Comparison of ENCODE assay signal across 19 cellular contexts in genomic region chr11:12444601-12445000, GRCh38.
A peak's percentile ranks its signal among the peaks of the same experiment; 100 is the strongest.
DNase-seq lines count a peak whose midpoint lies in the region; ATAC-seq and TF ChIP-seq lines count a peak whose summit lies in the region.
"Had no signal": no experiment of that assay in that cellular context is flagged by ENCODE, and none has a peak within 500 bp of the region (broad histone marks: within the 10 kb centered on the region; RNA-seq: fewer than 3 reads in every experiment).

No MANE protein-coding gene starts in this region.

- no peaks in the 10 kb centered on the region; the same call in 1 of the 2 replicates for H3K79me2 ChIP-seq in GM23338 (replicated peaks; ENCODE audit: insufficient read depth)

- H3K27ac ChIP-seq in GM23338 (ENCODE audit: low read depth) (no peak overlapping the region), esophagus muscularis mucosa (replicated peaks in 1 of 4) (peak overlapping the region in 3 of 4 donors; percentile 15 to 44 (median 35)), rectal smooth muscle tissue (ENCODE audit: low read depth, low read length) (peak overlapping the region; percentile 33)
- H3K27ac ChIP-seq: BLaER1 treated with 17β-estradiol and CSF1 and Interleukin-3, amounts not matched to agents 10 nM and 100 nM; C4-2B had no signal

- H4K20me1 ChIP-seq in GM23338 (replicated peaks; ENCODE audit: insufficient read depth): no peaks in the 10 kb centered on the region
- H4K20me1 ChIP-seq: BLaER1 treated with 17β-estradiol and CSF1 and Interleukin-3, amounts not matched to agents 10 nM and 100 nM had no signal

- H3K27ac Mint-ChIP-seq in GM23338: peak overlapping the region; percentile 17; the same call in 1 of the 2 replicates
- no peak overlapping the region for H3K27ac Mint-ChIP-seq in stimulated activated naive CD8-positive, alpha-beta T cell treated with anti-CD3 and anti-CD28 coated beads, Interleukin-15, amount 100 ng/mL, for 72 hours
- H3K27ac Mint-ChIP-seq: B cell; CD4-positive, alpha-beta T cell; CD8-positive, alpha-beta T cell had no signal

- no peaks in the 10 kb centered on the region for H3K9me3 ChIP-seq in esophagus muscularis mucosa
- H3K9me3 ChIP-seq: Caco-2 had no signal

- H3F3A ChIP-seq in GM23338 (replicated peaks; ENCODE audit: low read depth): no peaks in the 10 kb centered on the region

- peaks cover 8% of the 10 kb centered on the region for H3K4me1 Mint-ChIP-seq in GM23338
- H3K4me1 Mint-ChIP-seq in stimulated activated naive CD8-positive, alpha-beta T cell treated with anti-CD3 and anti-CD28 coated beads, Interleukin-15, amount 100 ng/mL, for 72 hours: no peaks in the 10 kb centered on the region
- H3K4me1 Mint-ChIP-seq: B cell had no signal

- H2AFZ ChIP-seq in GM23338: no peak overlapping the region

- H3K27me3 Mint-ChIP-seq in GM23338 (ENCODE audit: insufficient read depth, low read depth, poor library complexity): peaks cover 8% of the 10 kb centered on the region
- no peaks in the 10 kb centered on the region for H3K27me3 Mint-ChIP-seq in stimulated activated naive CD8-positive, alpha-beta T cell treated with anti-CD3 and anti-CD28 coated beads, Interleukin-15, amount 100 ng/mL, for 72 hours
- H3K27me3 Mint-ChIP-seq: B cell had no signal

- WGBS in esophagus muscularis mucosa: 66% methylated on average over 2 of the region's 2 CpGs

- no peaks in the 10 kb centered on the region for H3K9me2 ChIP-seq in GM23338 (ENCODE audit: insufficient read depth)

- no peak overlapping the region for H3K4me2 ChIP-seq in GM23338
- H3K4me2 ChIP-seq: BLaER1 treated with 17β-estradiol and CSF1 and Interleukin-3, amounts not matched to agents 10 nM and 100 nM had no signal

- no peaks in the 10 kb centered on the region; the same call in 1 of the 2 replicates for H3K36me3 ChIP-seq in GM23338 (ENCODE audit: insufficient read depth)
- H3K36me3 ChIP-seq in esophagus muscularis mucosa: peaks cover 0 to 11% (median 3%) of the 10 kb centered on the region in 4 donors
- H3K36me3 ChIP-seq in rectal smooth muscle tissue (ENCODE audit: control insufficient read depth, insufficient read depth, low read length): no peaks in the 10 kb centered on the region
- H3K36me3 ChIP-seq: BLaER1 treated with 17β-estradiol and CSF1 and Interleukin-3, amounts not matched to agents 10 nM and 100 nM had no signal

- no peak overlapping the region for H3K9ac ChIP-seq in rectal smooth muscle tissue (ENCODE audit: low read length)
- H3K9ac ChIP-seq: BLaER1 treated with 17β-estradiol and CSF1 and Interleukin-3, amounts not matched to agents 10 nM and 100 nM had no signal

- no peak overlapping the region for H3K4me3 Mint-ChIP-seq in GM23338
- H3K4me3 Mint-ChIP-seq in stimulated activated naive CD8-positive, alpha-beta T cell treated with anti-CD3 and anti-CD28 coated beads, Interleukin-15, amount 100 ng/mL, for 72 hours: no peak overlapping the region
- H3K4me3 Mint-ChIP-seq: B cell; CD4-positive, alpha-beta T cell; CD8-positive, alpha-beta T cell had no signal

- peaks cover 14% of the 10 kb centered on the region for H3K9me3 Mint-ChIP-seq in GM23338
- peaks cover 0 to 8% of the 10 kb centered on the region in 2 donors for H3K9me3 Mint-ChIP-seq in stimulated activated naive CD8-positive, alpha-beta T cell treated with anti-CD3 and anti-CD28 coated beads, Interleukin-15, amount 100 ng/mL, for 72 hours
- H3K9me3 Mint-ChIP-seq: CD4-positive, alpha-beta T cell; CD8-positive, alpha-beta T cell had no signal

- DNase-seq in GM23338 (ENCODE audit: low spot score): no peak
- no peak for DNase-seq in esophagus muscularis mucosa (ENCODE audit: extremely low spot score)
- no peak for DNase-seq in NCI-H774 (lab: John Stamatoyannopoulos, UW)
- DNase-seq in stimulated activated naive CD8-positive, alpha-beta T cell treated with anti-CD3 and anti-CD28 coated beads, Interleukin-15, amount 100 ng/mL, for 72 hours: no peak
- DNase-seq in GM19238 (ENCODE audit: insufficient read length, low spot score): no peak
- DNase-seq: 8988T; ACHN; AML-193; Caco-2; Calu3; CD4-positive, alpha-beta T cell; CD8-positive, alpha-beta T cell; DMS79 treated with DMSO at 0.1 percent for 48 hours; GF-D8 had no signal

- peaks cover 19% of the 10 kb centered on the region for H3K36me3 Mint-ChIP-seq in GM23338 (ENCODE audit: low read depth)
- H3K36me3 Mint-ChIP-seq: CD8-positive, alpha-beta T cell had no signal

- no peak for TF ChIP-seq CTCF in GM23338 (conservative IDR thresholded peaks at IDR 0.05; ENCODE audit: low read depth in 2 of 2)
- no peak for TF ChIP-seq CTCF in esophagus muscularis mucosa (IDR thresholded peaks at IDR 0.05)

- no peak for TF ChIP-seq POLR2A in esophagus muscularis mucosa (IDR thresholded peaks at IDR 0.05; ENCODE audit: low read depth)

- H3K4me1 ChIP-seq in GM23338 (ENCODE audit: insufficient read depth) (peaks cover 5% of the 10 kb centered on the region; the same call in 1 of the 2 replicates), esophagus muscularis mucosa (peaks cover 29 to 72% (median 56%) of the 10 kb centered on the region in 4 donors), rectal smooth muscle tissue (ENCODE audit: control insufficient read depth, insufficient read depth, low read length) (no peaks in the 10 kb centered on the region)

- no peak for TF ChIP-seq EP300 in esophagus muscularis mucosa (IDR thresholded peaks at IDR 0.05)

- intact Hi-C loops in esophagus muscularis mucosa (cut with DNase I): no loop called here

- H3K27me3 ChIP-seq in GM23338 (ENCODE audit: insufficient read depth) (no peaks in the 10 kb centered on the region), esophagus muscularis mucosa (no peaks in the 10 kb centered on the region), rectal smooth muscle tissue (ENCODE audit: control insufficient read depth, insufficient read depth, low read length) (no peaks in the 10 kb centered on the region)
- H3K27me3 ChIP-seq: BLaER1 treated with 17β-estradiol and CSF1 and Interleukin-3, amounts not matched to agents 10 nM and 100 nM had no signal

- H3K4me3 ChIP-seq in GM23338: no peak overlapping the region
- no peak overlapping the region for H3K4me3 ChIP-seq in esophagus muscularis mucosa
- H3K4me3 ChIP-seq in rectal smooth muscle tissue (ENCODE audit: low read length): no peak overlapping the region
- H3K4me3 ChIP-seq: BLaER1 treated with 17β-estradiol and CSF1 and Interleukin-3, amounts not matched to agents 10 nM and 100 nM had no signal

- ATAC-seq in GM23338: no peak
- no peak for ATAC-seq in GM18867 (IDR thresholded peaks at IDR 0.05; ENCODE audit: unreplicated experiment)
- ATAC-seq in stimulated activated naive CD8-positive, alpha-beta T cell treated with anti-CD3 and anti-CD28 coated beads, Interleukin-15, amount 100 ng/mL, for 72 hours: no peak
- ATAC-seq: CD8-positive, alpha-beta T cell had no signal

TF ChIP-seq in GM23338, 12 proteins besides CTCF, POLR2A, EP300 and RAD21 (continues in another document):
- no peak for TF ChIP-seq ZNF462 (CRISPR knock-in tag; IDR thresholded peaks at IDR 0.05)
